13 cellular contexts compared by ENCODE assay signal in the genomic region with DNA sequence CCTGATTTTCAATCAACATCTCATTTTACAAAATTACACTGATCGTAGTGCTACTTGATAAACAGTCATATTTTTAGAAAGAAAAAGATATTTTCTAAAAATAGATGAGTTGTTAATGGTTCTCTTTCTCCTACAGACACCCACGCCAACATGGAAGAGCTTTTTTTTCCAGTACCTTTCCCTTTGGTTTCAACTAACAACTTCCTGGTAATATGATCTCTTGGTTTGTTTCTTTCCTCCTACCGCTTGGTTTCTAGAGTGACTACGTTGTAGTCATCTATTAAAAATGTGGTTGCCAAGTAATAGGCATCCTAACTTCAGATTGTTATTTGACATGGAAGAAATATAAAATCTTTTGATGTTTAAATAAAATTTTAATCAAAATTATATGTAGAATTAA.
A peak's percentile ranks its signal among the peaks of the same experiment; 100 is the strongest.
DNase-seq lines count a peak whose midpoint lies in the region; ATAC-seq and TF ChIP-seq lines count a peak whose summit lies in the region.
"Had no signal": no experiment of that assay in that cellular context is flagged by ENCODE, and none has a peak within 500 bp of the region (broad histone marks: within the 10 kb centered on the region; RNA-seq: fewer than 3 reads in every experiment).

No MANE protein-coding gene starts in this region.

- no peaks in the 10 kb centered on the region for H3K36me3 ChIP-seq in left ventricle myocardium inferior

- H3K9me3 ChIP-seq in left ventricle myocardium inferior (replicated peaks), result peaks cover 20% of the 10 kb centered on the region

- in situ Hi-C loops in ACHN (cut with HindIII; ENCODE audit: low pct_ligation_motif_present, low pct_unique_long_range_greater_than_20kb, low sequenced_read_pairs), result no loop called here

- H3K27me3 Mint-ChIP-seq in HFFc6 (ENCODE audit: insufficient read depth) (peaks cover 4% of the 10 kb centered on the region; the same call in 1 of the 2 replicates), progenitor cell of endocrine pancreas (no peaks in the 10 kb centered on the region)

- H3K36me3 Mint-ChIP-seq in HFFc6 (ENCODE audit: low read depth) (peaks cover 4% of the 10 kb centered on the region), progenitor cell of endocrine pancreas (ENCODE audit: insufficient read depth) (no peaks in the 10 kb centered on the region)

- TF ChIP-seq CTCF in HFFc6 (IDR thresholded peaks at IDR 0.05) (no peak), progenitor cell of endocrine pancreas (IDR thresholded peaks at IDR 0.05; ENCODE audit: unreplicated experiment) (no peak), left ventricle myocardium inferior (IDR thresholded peaks at IDR 0.05; ENCODE audit: borderline replicate concordance) (no peak)

- no peaks in the 10 kb centered on the region for H3K27me3 ChIP-seq in left ventricle myocardium inferior (ENCODE audit: low read depth)

- H3K9me3 Mint-ChIP-seq in HFFc6 (peaks cover 11% of the 10 kb centered on the region; the same call in 1 of the 2 replicates), progenitor cell of endocrine pancreas (ENCODE audit: low read depth) (peaks cover 11% of the 10 kb centered on the region)
- H3K9me3 Mint-ChIP-seq: effector memory CD8-positive, alpha-beta T cell had no signal

- H3K4me3 ChIP-seq in left ventricle myocardium inferior, result no peak overlapping the region

- no peak for ATAC-seq in GM19397 (IDR thresholded peaks at IDR 0.05; ENCODE audit: unreplicated experiment)
- ATAC-seq: effector memory CD8-positive, alpha-beta T cell had no signal

- peak overlapping the region; percentile 78; the same call in 1 of the 2 replicates for H3K27ac Mint-ChIP-seq in HFFc6
- H3K27ac Mint-ChIP-seq in progenitor cell of endocrine pancreas, result no peak overlapping the region
- H3K27ac Mint-ChIP-seq: activated T-helper 1 cell treated with anti-CD3 and anti-CD28 coated beads, Interleukin-12 subunit alpha, Interleukin-12 subunit beta, Interleukin-2, Interleukin-4 antibody, amounts not matched to agents 30 ng/mL and 10 ng/mL and 1 ng/mL, durations not matched to agents 14 hours and 24 hours and 36 hours; effector memory CD8-positive, alpha-beta T cell had no signal

- peak overlapping the region; percentile 49; the same call in 1 of the 2 replicates for H3K4me3 Mint-ChIP-seq in HFFc6
- no peak overlapping the region for H3K4me3 Mint-ChIP-seq in progenitor cell of endocrine pancreas (ENCODE audit: low read depth)
- H3K4me3 Mint-ChIP-seq: activated T-helper 1 cell treated with anti-CD3 and anti-CD28 coated beads, Interleukin-12 subunit alpha, Interleukin-12 subunit beta, Interleukin-2, Interleukin-4 antibody, amounts not matched to agents 30 ng/mL and 10 ng/mL and 1 ng/mL, durations not matched to agents 14 hours and 24 hours and 36 hours; effector memory CD8-positive, alpha-beta T cell had no signal

- no peaks in the 10 kb centered on the region for H3K4me1 ChIP-seq in left ventricle myocardium inferior

- H3K4me1 Mint-ChIP-seq in HFFc6 (ENCODE audit: low read depth) (peaks cover 15% of the 10 kb centered on the region), progenitor cell of endocrine pancreas (ENCODE audit: low read depth) (peaks cover 7% of the 10 kb centered on the region)

- intact Hi-C loops in left ventricle myocardium inferior (cut with micrococcal nuclease), result no loop called here

- no peak overlapping the region for H3K27ac ChIP-seq in left ventricle myocardium inferior (replicated peaks)

- DNase-seq in ACHN (peak; percentile 38), HFFc6 (peak; percentile 80), amniotic stem cell (lab: John Stamatoyannopoulos, UW) (peak; percentile 50), iris pigment epithelial cell (ENCODE audit: low read depth) (peak; percentile 85), progenitor cell of endocrine pancreas (ENCODE audit: low spot score, unreplicated experiment) (no peak), left ventricle myocardium inferior (no peak), T-helper 2 cell (no peak)
- DNase-seq: effector memory CD8-positive, alpha-beta T cell; NCI-H446; stimulated activated CD4-positive, alpha-beta T cell treated with anti-CD3 and anti-CD28 coated beads, Interleukin-15, amount 100 ng/mL, for 24 hours; T1000 had no signal

Comparison
In these comparisons a context has a peak if more than half of its experiments do, and no peak if none do; other contexts are left out.
1. DNase-seq: peak in ACHN (single experiment), HFFc6 (single experiment), amniotic stem cell (single experiment) and iris pigment epithelial cell (single experiment); none in progenitor cell of endocrine pancreas (single experiment), left ventricle myocardium inferior (single experiment) and T-helper 2 cell (0 of 5).